Comparison of ENCODE assay signal across 8 cellular contexts in genomic region chrX:44873415-44874270, GRCh38. TPM values are rescaled to one million over a fixed set of nuclear protein-coding genes. Genes with fewer than 3 reads are reported as not detected.
DNase-seq lines count a peak whose midpoint lies in the region; ATAC-seq and TF ChIP-seq lines count a peak whose summit lies in the region.

No MANE protein-coding gene starts in this region.

- peak overlapping the region; percentile 100 for H3K27ac ChIP-seq in C4-2B

- POLR2A ChIA-PET in activated CD8-positive, alpha-beta T cell treated with anti-CD3 and anti-CD28 coated beads, Interleukin-2, amount 10 ng/mL, durations not matched to agents 7 days and 5 days (lab: Charles Lee), result interaction anchor here (0.6 to 1.3 kb wide), 8 partner anchors 13 to 915 kb away, joined by 3 to 13 read pairs (median 4); partner anchors contain the start of gene FUNDC1

- H3K9me3 Mint-ChIP-seq in activated CD8-positive, alpha-beta T cell treated with anti-CD3 and anti-CD28 coated beads, Interleukin-2, amount 10 ng/mL, durations not matched to agents 7 days and 5 days (ENCODE audit: insufficient read depth), result no peaks in the 10 kb centered on the region
- no peaks in the 10 kb centered on the region for H3K9me3 Mint-ChIP-seq in memory B cell

- peak overlapping the region; percentile 96 for H3K4me3 Mint-ChIP-seq in activated CD8-positive, alpha-beta T cell treated with anti-CD3 and anti-CD28 coated beads, Interleukin-2, amount 10 ng/mL, durations not matched to agents 7 days and 5 days
- H3K4me3 Mint-ChIP-seq in memory B cell, result peak overlapping the region; percentile 92

- no peaks in the 10 kb centered on the region for H3K27me3 Mint-ChIP-seq in activated CD8-positive, alpha-beta T cell treated with anti-CD3 and anti-CD28 coated beads, Interleukin-2, amount 10 ng/mL, durations not matched to agents 7 days and 5 days (ENCODE audit: low read depth)
- H3K27me3 Mint-ChIP-seq in memory B cell, result no peaks in the 10 kb centered on the region

- no peak for TF ChIP-seq CTCF in C4-2B (conservative IDR thresholded peaks at IDR 0.05)

- H3K4me1 Mint-ChIP-seq in activated CD8-positive, alpha-beta T cell treated with anti-CD3 and anti-CD28 coated beads, Interleukin-2, amount 10 ng/mL, durations not matched to agents 7 days and 5 days (ENCODE audit: low read depth), result peaks cover 12% of the 10 kb centered on the region
- peaks cover 5% of the 10 kb centered on the region for H3K4me1 Mint-ChIP-seq in memory B cell

- peaks cover 7% of the 10 kb centered on the region for H3K36me3 Mint-ChIP-seq in activated CD8-positive, alpha-beta T cell treated with anti-CD3 and anti-CD28 coated beads, Interleukin-2, amount 10 ng/mL, durations not matched to agents 7 days and 5 days (ENCODE audit: low read depth)
- no peaks in the 10 kb centered on the region for H3K36me3 Mint-ChIP-seq in memory B cell

- CTCF ChIA-PET in activated CD8-positive, alpha-beta T cell treated with anti-CD3 and anti-CD28 coated beads, Interleukin-2, amount 10 ng/mL, durations not matched to agents 7 days and 5 days (lab: Charles Lee), result interaction anchor here (2.3 kb wide), 1 partner anchor 197 kb away, joined by 7 read pairs; no protein-coding TSS in a partner anchor

- peak; percentile 0 for DNase-seq in NCI-H2196 treated with DMSO at 0.1 percent for 48 hours (lab: John Stamatoyannopoulos, UW; ENCODE audit: unreplicated experiment)
- peak; percentile 43 for DNase-seq in activated CD8-positive, alpha-beta T cell treated with anti-CD3 and anti-CD28 coated beads, Interleukin-2, amount 10 ng/mL, durations not matched to agents 7 days and 5 days
- peak; percentile 50 for DNase-seq in effector CD4-positive, alpha-beta T cell
- peak; percentile 23 to 74 for DNase-seq in memory B cell (ENCODE audit: low spot score in 2 of 2)
- peak; percentile 9 to 17 for DNase-seq in stimulated activated CD8-positive, alpha-beta memory T cell treated with anti-CD3 and anti-CD28 coated beads, Interleukin-2, amount 100 ng/mL, for 1 hour (ENCODE audit: low read depth in 2 of 2)

- H3K27ac Mint-ChIP-seq in activated CD8-positive, alpha-beta T cell treated with anti-CD3 and anti-CD28 coated beads, Interleukin-2, amount 10 ng/mL, durations not matched to agents 7 days and 5 days, result peak overlapping the region; percentile 99
- H3K27ac Mint-ChIP-seq in memory B cell, result peak overlapping the region; percentile 94

- ATAC-seq in GM21717 (IDR thresholded peaks at IDR 0.05; ENCODE audit: unreplicated experiment) (peak; percentile 20), memory B cell (ENCODE audit: low read depth) (peak; percentile 10), HG03571 (IDR thresholded peaks at IDR 0.05; ENCODE audit: unreplicated experiment) (no peak)
- ATAC-seq in activated CD8-positive, alpha-beta T cell treated with anti-CD3 and anti-CD28 coated beads, Interleukin-2, amount 10 ng/mL, durations not matched to agents 7 days and 5 days, result peak; percentile 16

RNA-seq across cellular contexts. Expression of gene KDM6A, which starts 0.7 kb away (rescaled TPM):
- total RNA-seq in activated CD8-positive, alpha-beta T cell treated with anti-CD3 and anti-CD28 coated beads, Interleukin-2, amount 10 ng/mL, durations not matched to agents 7 days and 5 days, result 10 to 100 TPM; 24.5 to 24.7 TPM

RNA-seq across cellular contexts. Expression of gene DUSP21, which starts 29.8 kb away (rescaled TPM):
- not detected for total RNA-seq in activated CD8-positive, alpha-beta T cell treated with anti-CD3 and anti-CD28 coated beads, Interleukin-2, amount 10 ng/mL, durations not matched to agents 7 days and 5 days

Comparison
In these comparisons a context has a peak if more than half of its experiments do, and no peak if none do; other contexts are left out.
1. DNase-seq: peak in every context shown above with its lines; median percentile 50 in effector CD4-positive, alpha-beta T cell; 48 in memory B cell; 43 in activated CD8-positive, alpha-beta T cell treated with anti-CD3 and anti-CD28 coated beads, Interleukin-2, amount 10 ng/mL, durations not matched to agents 7 days and 5 days; 13 in stimulated activated CD8-positive, alpha-beta memory T cell treated with anti-CD3 and anti-CD28 coated beads, Interleukin-2, amount 100 ng/mL, for 1 hour; 0 in NCI-H2196 treated with DMSO at 0.1 percent for 48 hours.